Comparison of ENCODE assay signal across 13 cellular contexts in the genomic region with DNA sequence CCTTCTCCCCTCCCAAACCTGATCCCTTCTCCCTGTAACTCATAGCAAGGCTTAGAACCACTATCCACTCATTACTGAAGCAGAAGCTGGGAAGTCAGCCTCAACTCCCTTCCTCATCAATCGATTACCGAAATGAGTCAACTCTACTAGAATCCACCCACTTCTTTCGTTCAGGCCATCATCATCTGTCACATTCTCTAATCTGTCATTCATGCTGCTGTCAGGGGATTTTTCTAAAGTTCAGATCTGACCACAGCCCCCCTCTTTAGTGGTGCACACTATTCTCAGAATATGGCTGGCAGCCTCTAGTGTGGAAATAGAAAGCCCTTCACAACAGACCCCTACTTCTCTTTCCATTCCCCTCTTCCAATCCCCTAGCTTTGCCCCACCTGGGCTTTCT. TPM values are rescaled to one million over a fixed set of nuclear protein-coding genes. Genes with fewer than 3 reads are reported as not detected.
DNase-seq lines count a peak whose midpoint lies in the region; ATAC-seq and TF ChIP-seq lines count a peak whose summit lies in the region.
"Had no signal": no experiment of that assay in that cellular context is flagged by ENCODE, and none has a peak within 500 bp of the region (broad histone marks: within the 10 kb centered on the region; RNA-seq: fewer than 3 reads in every experiment).

No MANE protein-coding gene starts in this region.

- no peak overlapping the region for H2BK5ac ChIP-seq in H9 (ENCODE audit: insufficient read length, low read length)

- no peak overlapping the region for H3K14ac ChIP-seq in H9 (ENCODE audit: insufficient read depth, low read length)

- no peak overlapping the region for H2AFZ ChIP-seq in H9 (ENCODE audit: low read length)

- no peaks in the 10 kb centered on the region for H3K79me1 ChIP-seq in H9 (ENCODE audit: insufficient read depth, low read depth, low read length, poor library complexity, severe bottlenecking)

- H2BK20ac ChIP-seq in H9 (ENCODE audit: low read depth, low read length, poor library complexity, severe bottlenecking): no peak overlapping the region

- H3T11ph ChIP-seq in H9 (ENCODE audit: low read length): no peak overlapping the region

- ATAC-seq in activated CD8-positive, alpha-beta memory T cell treated with anti-CD3 and anti-CD28 coated beads, Interleukin-2, amount 10 ng/mL, durations not matched to agents 7 days and 5 days: peak; percentile 85
- ATAC-seq in GM21576 (IDR thresholded peaks at IDR 0.05; ENCODE audit: unreplicated experiment) (peak; percentile 81), HG03354 (IDR thresholded peaks at IDR 0.05; ENCODE audit: poor library complexity, severe bottlenecking, unreplicated experiment) (peak; percentile 84)

- H3K4ac ChIP-seq in H9 (ENCODE audit: low read depth, low read length): no peak overlapping the region

- CTCF ChIA-PET in activated CD8-positive, alpha-beta memory T cell treated with anti-CD3 and anti-CD28 coated beads, Interleukin-2, amount 10 ng/mL, durations not matched to agents 7 days and 5 days (lab: Charles Lee): interaction anchor here (0.5 to 14.3 kb wide), 6 partner anchors 11 to 132 kb away, joined by 3 to 196 read pairs (median 3); a partner anchor contains a TSS

- H4K8ac ChIP-seq in H9 (replicated peaks; ENCODE audit: insufficient read length, low read depth, low read length): no peak overlapping the region

- no peak overlapping the region for H3K56ac ChIP-seq in H9 (ENCODE audit: insufficient read length, low read depth, low read length)

- H4K20me1 ChIP-seq in H9 (ENCODE audit: control insufficient read depth, insufficient read depth, insufficient read length): no peaks in the 10 kb centered on the region

- H3K9me3 Mint-ChIP-seq in activated CD8-positive, alpha-beta memory T cell treated with anti-CD3 and anti-CD28 coated beads, Interleukin-2, amount 10 ng/mL, durations not matched to agents 7 days and 5 days (ENCODE audit: low read depth): no peaks in the 10 kb centered on the region
- no peaks in the 10 kb centered on the region for H3K9me3 Mint-ChIP-seq in H9

- H3K79me2 ChIP-seq in H9 (ENCODE audit: insufficient read depth, low read length): no peaks in the 10 kb centered on the region

- H3K4me3 Mint-ChIP-seq in activated CD8-positive, alpha-beta memory T cell treated with anti-CD3 and anti-CD28 coated beads, Interleukin-2, amount 10 ng/mL, durations not matched to agents 7 days and 5 days: no peak overlapping the region
- no peak overlapping the region for H3K4me3 Mint-ChIP-seq in H9

- H3K23me2 ChIP-seq in H9 (ENCODE audit: insufficient read length, low read depth, low read length, poor library complexity, severe bottlenecking): no peaks in the 10 kb centered on the region

- no peaks in the 10 kb centered on the region for H3K9me3 ChIP-seq in H9 (ENCODE audit: control insufficient read depth, low read depth, low read length)

- no peak overlapping the region for H3K18ac ChIP-seq in H9 (ENCODE audit: insufficient read length, low read depth, low read length)

- H3K9ac ChIP-seq in H9 (ENCODE audit: extremely low read depth, insufficient read length, low read length): no peak overlapping the region

- no peak overlapping the region for H4K5ac ChIP-seq in H9 (ENCODE audit: insufficient read length, low read depth, low read length)

- H3K27ac Mint-ChIP-seq in activated CD8-positive, alpha-beta memory T cell treated with anti-CD3 and anti-CD28 coated beads, Interleukin-2, amount 10 ng/mL, durations not matched to agents 7 days and 5 days: peak overlapping the region; percentile 31
- no peak overlapping the region for H3K27ac Mint-ChIP-seq in H9
- H3K27ac Mint-ChIP-seq: progenitor cell of endocrine pancreas had no signal

- no peak overlapping the region for H3K27ac ChIP-seq in H9 (ENCODE audit: insufficient read length, low read depth, low read length)

- H3K4me2 ChIP-seq in H9 (ENCODE audit: insufficient read depth, insufficient read length, low read length): no peak overlapping the region

- peaks cover 21% of the 10 kb centered on the region for H3K27me3 Mint-ChIP-seq in activated CD8-positive, alpha-beta memory T cell treated with anti-CD3 and anti-CD28 coated beads, Interleukin-2, amount 10 ng/mL, durations not matched to agents 7 days and 5 days
- H3K27me3 Mint-ChIP-seq in H9 (ENCODE audit: low read depth): peaks cover 98% of the 10 kb centered on the region

- H2BK12ac ChIP-seq in H9 (ENCODE audit: insufficient read length, low read depth, low read length): no peak overlapping the region

- DNase-seq in activated CD8-positive, alpha-beta memory T cell treated with anti-CD3 and anti-CD28 coated beads, Interleukin-2, amount 10 ng/mL, durations not matched to agents 7 days and 5 days: peak; percentile 73
- DNase-seq in activated CD8-positive, alpha-beta memory T cell treated with anti-CD3 and anti-CD28 coated beads, Interleukin-2, amount 50 U/mL, for 4 hours: no peak
- peak in 2 of 3 donors; percentile 21 to 28 for DNase-seq in stimulated activated CD4-positive, alpha-beta T cell treated with anti-CD3 and anti-CD28 coated beads, TNF-alpha, amount 100 ng/mL, for 48 hours (ENCODE audit: low read depth in 3 of 3)
- DNase-seq in H9 (no peak), cerebellum (ENCODE audit: low spot score) (no peak), NCI-H2227 treated with DMSO at 0.1 percent for 48 hours (lab: John Stamatoyannopoulos, UW) (no peak)
- DNase-seq: activated gamma-delta T cell treated with Interleukin-2 at 50 U/mL for 16 hours, kidney, MM.1S had no signal

- no peak for TF ChIP-seq CTCF in H9 (conservative IDR thresholded peaks at IDR 0.05)

- H3K27me3 ChIP-seq in H9 (ENCODE audit: insufficient read depth, low read length): peaks cover 43% of the 10 kb centered on the region

- no peak overlapping the region for H4K91ac ChIP-seq in H9 (ENCODE audit: insufficient read length, low read depth, low read length)

- H3K23ac ChIP-seq in H9 (ENCODE audit: insufficient read length, low read depth, low read length): no peak overlapping the region

- H2BK120ac ChIP-seq in H9 (ENCODE audit: low read depth, low read length, poor library complexity, severe bottlenecking): no peak overlapping the region

- peaks cover 27% of the 10 kb centered on the region for H3K4me1 Mint-ChIP-seq in activated CD8-positive, alpha-beta memory T cell treated with anti-CD3 and anti-CD28 coated beads, Interleukin-2, amount 10 ng/mL, durations not matched to agents 7 days and 5 days
- H3K4me1 Mint-ChIP-seq in H9: peaks cover 0 to 9% of the 10 kb centered on the region in 2 experiments; a peak in 2 of 4 replicates

- H2BK15ac ChIP-seq in H9 (ENCODE audit: low read depth, low read length): no peak overlapping the region

- H2AK5ac ChIP-seq in H9 (ENCODE audit: insufficient read length, low read length): no peak overlapping the region

- WGBS in H9 (ENCODE audit: extremely low coverage, insufficient read length, low lambda C conversion rate): no CpG with 5 or more reads among the region's 3 CpGs

- no peaks in the 10 kb centered on the region for H3K4me1 ChIP-seq in H9 (ENCODE audit: insufficient read depth, low read length)

- no peaks in the 10 kb centered on the region for H3K36me3 Mint-ChIP-seq in activated CD8-positive, alpha-beta memory T cell treated with anti-CD3 and anti-CD28 coated beads, Interleukin-2, amount 10 ng/mL, durations not matched to agents 7 days and 5 days
- H3K36me3 Mint-ChIP-seq in H9 (ENCODE audit: insufficient read depth in 1 of 3, low read depth in 3 of 3): no peaks in the 10 kb centered on the region; a peak in 1 of 7 replicates

RNA-seq across cellular contexts. Expression of a gene that starts 5.1 kb away (rescaled TPM):
- total RNA-seq in activated CD8-positive, alpha-beta memory T cell treated with anti-CD3 and anti-CD28 coated beads, Interleukin-2, amount 10 ng/mL, durations not matched to agents 7 days and 5 days: under 1 TPM in 1 of 2 experiments, not detected in 1; 0.80 TPM
- total RNA-seq in H9 (2021) (not detected in 2 replicates), cerebellum (1.00 TPM)
- total RNA-seq: epithelial cell of proximal tubule, progenitor cell of endocrine pancreas had no signal

RNA-seq across cellular contexts. Expression of a gene that starts 24.5 kb away (rescaled TPM):
- total RNA-seq in activated CD8-positive, alpha-beta memory T cell treated with anti-CD3 and anti-CD28 coated beads, Interleukin-2, amount 10 ng/mL, durations not matched to agents 7 days and 5 days: under 1 TPM; 0.18 to 0.30 TPM
- total RNA-seq in H9 (2021): 0.15 TPM in 2 replicates
- 27.9 TPM for total RNA-seq in cerebellum
- total RNA-seq: progenitor cell of endocrine pancreas had no signal

RNA-seq across cellular contexts. Expression of a gene that starts 27.3 kb away (rescaled TPM):
- not detected for total RNA-seq in activated CD8-positive, alpha-beta memory T cell treated with anti-CD3 and anti-CD28 coated beads, Interleukin-2, amount 10 ng/mL, durations not matched to agents 7 days and 5 days
- 1.8 and 1.9 TPM in 2 replicates for total RNA-seq in H9 (2021)
- total RNA-seq in cerebellum: 0.82 TPM

Comparison
In these comparisons a context has a peak if more than half of its experiments do, and no peak if none do; other contexts are left out.
1. DNase-seq: peak in activated CD8-positive, alpha-beta memory T cell treated with anti-CD3 and anti-CD28 coated beads, Interleukin-2, amount 10 ng/mL, durations not matched to agents 7 days and 5 days (single experiment) and stimulated activated CD4-positive, alpha-beta T cell treated with anti-CD3 and anti-CD28 coated beads, TNF-alpha, amount 100 ng/mL, for 48 hours (2 of 3); none in activated CD8-positive, alpha-beta memory T cell treated with anti-CD3 and anti-CD28 coated beads, Interleukin-2, amount 50 U/mL, for 4 hours (single experiment), H9 (single experiment), cerebellum (single experiment) and NCI-H2227 treated with DMSO at 0.1 percent for 48 hours (single experiment).
2. RNA of a gene that starts 24.5 kb away (total RNA-seq): 27.9 TPM in cerebellum (single experiment); 0.18 to 0.30 TPM in activated CD8-positive, alpha-beta memory T cell treated with anti-CD3 and anti-CD28 coated beads, Interleukin-2, amount 10 ng/mL, durations not matched to agents 7 days and 5 days and 0.15 TPM in H9; every median in the first group is over 10 times any median in the second.
3. Peak in every context shown above with its lines, with median percentiles within 50 percentile points of each other: ATAC-seq.